ENCODE assay signal across 8 cellular contexts in genomic region chr13:112444001-112444311, GRCh38.
A peak's percentile ranks its signal among the peaks of the same experiment; 100 is the strongest.
DNase-seq lines count a peak whose midpoint lies in the region; ATAC-seq, FAIRE-seq and TF ChIP-seq lines count a peak whose summit lies in the region.

No MANE protein-coding gene starts in this region.

- H3F3A ChIP-seq in MM.1S (ENCODE audit: insufficient read depth, low read length) (no peaks in the 10 kb centered on the region), SK-N-SH (replicated peaks; ENCODE audit: insufficient read depth) (no peaks in the 10 kb centered on the region)

- 0% methylated on average over 5 of the region's 10 CpGs for WGBS in SK-N-SH (ENCODE audit: low lambda C conversion rate)
- no CpG with 5 or more reads among the region's 10 CpGs for WGBS in HepG2 (ENCODE audit: low lambda C conversion rate)

- TF ChIP-seq POLR2A in HepG2 (IDR thresholded peaks at IDR 0.05; ENCODE audit: insufficient read depth in 1 of 2, low read depth in 2 of 2, low read length in 2 of 2): no peak

- ATAC-seq in GM21390 (IDR thresholded peaks at IDR 0.05; ENCODE audit: unreplicated experiment) (peak; percentile 78), HepG2 (peak; percentile 92)

- H3K79me2 ChIP-seq in MM.1S (ENCODE audit: low read length) (no peaks in the 10 kb centered on the region), SK-N-SH (ENCODE audit: insufficient read depth) (no peaks in the 10 kb centered on the region), HepG2 (ENCODE audit: insufficient read depth, low read length) (no peaks in the 10 kb centered on the region)

- BruUV-seq in HepG2 (replicated peaks; lab: Mats Ljungman, UMichigan): no TSS peak

- DNase-seq in Caki2 (ENCODE audit: low read depth) (peak; percentile 13), MM.1S (peak; percentile 54), SK-N-SH (peak; percentile 88), colonic mucosa (peak; percentile 68), HepG2 (ENCODE audit: low spot score) (peak; percentile 44), NK-92 (lab: John Stamatoyannopoulos, UW; ENCODE audit: unreplicated experiment) (no peak)
- peak; percentile 8 for DNase-seq in stimulated activated CD8-positive, alpha-beta memory T cell treated with anti-CD3 and anti-CD28 coated beads, Interleukin-15, amount 100 ng/mL, for 24 hours (ENCODE audit: low read depth)

- in situ Hi-C loops in Caki2 (cut with HindIII; ENCODE audit: low pct_unique_long_range_greater_than_20kb, low sequenced_read_pairs): no loop called here
- in situ Hi-C loops in HepG2 (cut with HindIII; ENCODE audit: extremely low pct_ligation_motif_present, low pct_unique_long_range_greater_than_20kb): loop anchor here (5.0 to 25.0 kb wide), 2 partner anchors 232 to 972 kb away; no protein-coding TSS in a partner anchor

- H3K27me3 ChIP-seq in MM.1S (replicated peaks; ENCODE audit: insufficient read depth, low read length) (peaks cover 50% of the 10 kb centered on the region), SK-N-SH (ENCODE audit: insufficient read depth) (peaks cover 60% of the 10 kb centered on the region), colonic mucosa (peaks cover 7% of the 10 kb centered on the region), HepG2 (ENCODE audit: control insufficient read depth in 1 of 2, insufficient read depth in 2 of 2, low read length in 2 of 2) (peaks cover 10 to 82% of the 10 kb centered on the region in 2 experiments)

- TF ChIP-seq CTCF in MM.1S (IDR thresholded peaks at IDR 0.05; ENCODE audit: low read length) (peak; percentile 81), SK-N-SH (IDR thresholded peaks at IDR 0.05) (peak; percentile 78), colonic mucosa (IDR thresholded peaks at IDR 0.05) (peak; percentile 83), HepG2 (CRISPR knock-in tag; IDR thresholded peaks at IDR 0.05) (peak; percentile 96)

- TF ChIP-seq EP300 in SK-N-SH (IDR thresholded peaks at IDR 0.05; ENCODE audit: borderline replicate concordance in 1 of 2, low read depth in 1 of 2, low read length in 1 of 2) (no peak), HepG2 (IDR thresholded peaks at IDR 0.05; ENCODE audit: low read depth in 2 of 2, low read length in 2 of 2) (no peak), HepG2 (CRISPR knock-in tag; IDR thresholded peaks at IDR 0.05; ENCODE audit: borderline replicate concordance) (no peak)

- no peak overlapping the region for H3K4me2 ChIP-seq in MM.1S (ENCODE audit: low read depth, low read length)
- no peak overlapping the region for H3K4me2 ChIP-seq in SK-N-SH
- no peak overlapping the region for H3K4me2 ChIP-seq in HepG2 (ENCODE audit: low read depth, low read length)

- H3K36me3 ChIP-seq in MM.1S (replicated peaks; ENCODE audit: insufficient read depth, low read length): no peaks in the 10 kb centered on the region
- H3K36me3 ChIP-seq in SK-N-SH (replicated peaks in 1 of 2; ENCODE audit: control insufficient read depth in 1 of 2, insufficient read depth in 2 of 2, low read length in 1 of 2): no peaks in the 10 kb centered on the region
- no peaks in the 10 kb centered on the region for H3K36me3 ChIP-seq in colonic mucosa
- H3K36me3 ChIP-seq in HepG2 (replicated peaks in 1 of 2; ENCODE audit: control insufficient read depth in 1 of 2, insufficient read depth in 2 of 2, low read length in 2 of 2): no peaks in the 10 kb centered on the region

- H4K20me1 ChIP-seq in MM.1S (ENCODE audit: insufficient read depth, low read length) (no peaks in the 10 kb centered on the region), SK-N-SH (ENCODE audit: insufficient read depth) (no peaks in the 10 kb centered on the region), HepG2 (ENCODE audit: insufficient read depth, low read length) (no peaks in the 10 kb centered on the region)

- H3K27ac ChIP-seq in MM.1S (ENCODE audit: low read length) (no peak overlapping the region), SK-N-SH (ENCODE audit: low read depth in 2 of 2, low read length in 1 of 2) (no peak overlapping the region), colonic mucosa (no peak overlapping the region), HepG2 (ENCODE audit: extremely low read length, insufficient read depth, low read length) (no peak overlapping the region)

- H3K9me2 ChIP-seq in MM.1S (replicated peaks; ENCODE audit: insufficient read depth, low read length) (no peaks in the 10 kb centered on the region), SK-N-SH (no peaks in the 10 kb centered on the region)

- TF ChIP-seq RAD21 in SK-N-SH (IDR thresholded peaks at IDR 0.05; ENCODE audit: low read length) (peak; percentile 93), HepG2 (CRISPR knock-in tag; IDR thresholded peaks at IDR 0.05) (peak; percentile 94)

- 0 out of 2 replicates have a peak overlapping the region, but pooled peaks have one; percentile 0 for H2AFZ ChIP-seq in MM.1S (ENCODE audit: low read length)
- no peak overlapping the region for H2AFZ ChIP-seq in SK-N-SH (ENCODE audit: low read depth)
- H2AFZ ChIP-seq in HepG2 (ENCODE audit: low read length): no peak overlapping the region

- H3K4me3 ChIP-seq in MM.1S (ENCODE audit: low read length) (no peak overlapping the region), SK-N-SH (ENCODE audit: low read depth in 2 of 2, low read length in 1 of 2) (peak overlapping the region in 1 of 2 experiments; percentile 49; a peak in 1 of 4 replicates), colonic mucosa (no peak overlapping the region), HepG2 (replicated peaks in 1 of 3; ENCODE audit: insufficient read depth in 1 of 3, low read depth in 2 of 3, low read length in 3 of 3) (no peak overlapping the region)

- no peak for FAIRE-seq in HepG2 (lab: Jason Lieb, UNC)

- POLR2A ChIA-PET in SK-N-SH (lab: Yijun Ruan, JAX): no interaction called here
- POLR2A ChIA-PET in HepG2 (lab: Yijun Ruan, JAX): no interaction called here

- H3K4me1 ChIP-seq in MM.1S (ENCODE audit: low read length) (0 out of 2 replicates have a peak, but pooled peaks cover 6% of the 10 kb centered on the region), SK-N-SH (ENCODE audit: control insufficient read depth in 1 of 2, insufficient read depth in 2 of 2, low read depth in 1 of 2, low read length in 1 of 2) (no peaks in the 10 kb centered on the region; a peak in 1 of 4 replicates), colonic mucosa (no peaks in the 10 kb centered on the region), HepG2 (ENCODE audit: insufficient read depth, low read length) (no peaks in the 10 kb centered on the region)

- H3K9ac ChIP-seq in MM.1S (ENCODE audit: low read length) (no peak overlapping the region), SK-N-SH (no peak overlapping the region), colonic mucosa (ENCODE audit: low read depth in 2 of 2, low read length in 2 of 2) (no peak overlapping the region), HepG2 (ENCODE audit: insufficient read depth, low read depth, low read length) (no peak overlapping the region)

- CTCF ChIA-PET in SK-N-SH (lab: Yijun Ruan, JAX): interaction anchor here (0.6 to 4.8 kb wide), 68 partner anchors 8 to 979 kb away, joined by 3 to 81 read pairs (median 4); no protein-coding TSS in a partner anchor
- CTCF ChIA-PET in HepG2 (lab: Yijun Ruan, JAX; ENCODE audit: low intra/inter-chr PET ratio, low total read pairs): interaction anchor here (1.1 to 3.5 kb wide), 2 partner anchors 939 to 969 kb away, joined by 4 to 32 read pairs; no protein-coding TSS in a partner anchor

- intact Hi-C loops in colonic mucosa (cut with DNase I): loop anchor here (2.0 to 10.0 kb wide), 2 partner anchors 341 to 379 kb away; partner anchors contain the start of gene SOX1
- intact Hi-C loops in HepG2 (cut with micrococcal nuclease; ENCODE audit: unreplicated experiment): loop anchor here (2.0 kb wide), 1 partner anchor 163 kb away; no protein-coding TSS in a partner anchor

- no peaks in the 10 kb centered on the region for H3K9me3 ChIP-seq in MM.1S (replicated peaks; ENCODE audit: insufficient read depth, low read length)
- H3K9me3 ChIP-seq in SK-N-SH: no peaks in the 10 kb centered on the region
- H3K9me3 ChIP-seq in colonic mucosa: no peaks in the 10 kb centered on the region
- H3K9me3 ChIP-seq in HepG2 (ENCODE audit: low read length): no peaks in the 10 kb centered on the region

TF ChIP-seq in SK-N-SH, 30 proteins besides CTCF, POLR2A, EP300 and RAD21 (continues in another document):
- no peak for TF ChIP-seq USF2 (IDR thresholded peaks at IDR 0.05; ENCODE audit: borderline replicate concordance, low read depth, low read length)
- TF ChIP-seq EZH2phosphoT487 (IDR thresholded peaks at IDR 0.05; ENCODE audit: borderline replicate concordance, low read depth): no peak
- peak; percentile 81 for TF ChIP-seq SMC3 (IDR thresholded peaks at IDR 0.05; ENCODE audit: low read depth, low read length)

TF ChIP-seq in HepG2, 621 proteins besides CTCF, POLR2A, EP300 and RAD21 (continues in another document):
- TF ChIP-seq BCL3 (CRISPR knock-in tag; IDR thresholded peaks at IDR 0.05) (no peak), SIN3B (IDR thresholded peaks at IDR 0.05; ENCODE audit: low read length) (no peak), HNF1B (CRISPR knock-in tag; IDR thresholded peaks at IDR 0.05) (peak; percentile 46; the same call in 1 of the 2 replicates)
